26 cellular contexts compared by ENCODE assay signal in genomic region chr6:24668997-24669361, GRCh38. TPM values are rescaled to one million over a fixed set of nuclear protein-coding genes. Genes with fewer than 3 reads are reported as not detected.
DNase-seq lines count a peak whose midpoint lies in the region; ATAC-seq and TF ChIP-seq lines count a peak whose summit lies in the region.
"Had no signal": no experiment of that assay in that cellular context is flagged by ENCODE, and none has a peak within 500 bp of the region (broad histone marks: within the 10 kb centered on the region; RNA-seq: fewer than 3 reads in every experiment).

No MANE protein-coding gene starts in this region.

- no peaks in the 10 kb centered on the region for H3K9me3 ChIP-seq in CD4-positive, alpha-beta memory T cell (ENCODE audit: control insufficient read depth in 1 of 2, low read length in 2 of 2)
- no peaks in the 10 kb centered on the region for H3K9me3 ChIP-seq in naive thymus-derived CD4-positive, alpha-beta T cell (ENCODE audit: control insufficient read depth in 2 of 3, low read length in 3 of 3)
- no peaks in the 10 kb centered on the region for H3K9me3 ChIP-seq in upper lobe of right lung
- H3K9me3 ChIP-seq: MG63, prostate gland, SJCRH30 had no signal

- H3K27ac ChIP-seq in CD4-positive, alpha-beta memory T cell (ENCODE audit: low read depth, low read length): no peak overlapping the region
- H3K27ac ChIP-seq in naive thymus-derived CD4-positive, alpha-beta T cell (ENCODE audit: low read depth, low read length): no peak overlapping the region
- H3K27ac ChIP-seq in upper lobe of right lung: no peak overlapping the region
- H3K27ac ChIP-seq: 22Rv1, brain microvascular endothelial cell, coronary artery, prostate gland, SJCRH30 had no signal

- H3K4me1 Mint-ChIP-seq in T-helper 1 cell treated with Interleukin-12 subunit alpha and Interleukin-12 subunit beta and Interleukin-4 antibody, amounts not matched to agents 30 μg/mL and 1 μg/mL, for 36 hours (ENCODE audit: low read depth): peaks cover 31% of the 10 kb centered on the region
- H3K4me1 Mint-ChIP-seq in CD4-positive, alpha-beta memory T cell: peaks cover 24 to 52% (median 36%) of the 10 kb centered on the region in 4 donors
- peaks cover 23% of the 10 kb centered on the region for H3K4me1 Mint-ChIP-seq in activated T-helper 17 cell treated with anti-CD3 and anti-CD28 coated beads, Interleukin-2, amount 50 U/mL, for 72 hours
- H3K4me1 Mint-ChIP-seq in naive thymus-derived CD4-positive, alpha-beta T cell: peaks cover 18 to 51% (median 47%) of the 10 kb centered on the region in 7 donors

- peaks cover 38% of the 10 kb centered on the region for H3K36me3 Mint-ChIP-seq in T-helper 1 cell treated with Interleukin-12 subunit alpha and Interleukin-12 subunit beta and Interleukin-4 antibody, amounts not matched to agents 30 μg/mL and 1 μg/mL, for 36 hours (ENCODE audit: low read depth)
- H3K36me3 Mint-ChIP-seq in CD4-positive, alpha-beta memory T cell: peaks cover 15 to 31% of the 10 kb centered on the region in 2 donors
- H3K36me3 Mint-ChIP-seq in activated T-helper 17 cell treated with anti-CD3 and anti-CD28 coated beads, Interleukin-2, amount 50 U/mL, for 72 hours (ENCODE audit: low read depth): peaks cover 47% of the 10 kb centered on the region
- peaks cover 0 to 46% (median 20%) of the 10 kb centered on the region in 5 donors for H3K36me3 Mint-ChIP-seq in naive thymus-derived CD4-positive, alpha-beta T cell

- ATAC-seq in activated T-helper 17 cell treated with anti-CD3 and anti-CD28 coated beads, Interleukin-2, amount 50 U/mL, for 72 hours (replicated peaks): no peak
- ATAC-seq in naive thymus-derived CD4-positive, alpha-beta T cell: no peak
- no peak for ATAC-seq in HG02840 (IDR thresholded peaks at IDR 0.05; ENCODE audit: low FRiP score, unreplicated experiment)
- no peak for ATAC-seq in GM18873 (IDR thresholded peaks at IDR 0.05; ENCODE audit: low FRiP score, unreplicated experiment)
- ATAC-seq in upper lobe of right lung: no peak
- ATAC-seq: activated CD4-positive, CD25-positive, alpha-beta regulatory T cell treated with anti-CD3 and anti-CD28 coated beads, Interleukin-2, amount 50 U/mL, for 24 hours; PC-3 had no signal

- no peaks in the 10 kb centered on the region for H3K27me3 Mint-ChIP-seq in T-helper 1 cell treated with Interleukin-12 subunit alpha and Interleukin-12 subunit beta and Interleukin-4 antibody, amounts not matched to agents 30 μg/mL and 1 μg/mL, for 36 hours (ENCODE audit: low read depth)
- no peaks in the 10 kb centered on the region for H3K27me3 Mint-ChIP-seq in CD4-positive, alpha-beta memory T cell
- no peaks in the 10 kb centered on the region for H3K27me3 Mint-ChIP-seq in activated T-helper 17 cell treated with anti-CD3 and anti-CD28 coated beads, Interleukin-2, amount 50 U/mL, for 72 hours
- H3K27me3 Mint-ChIP-seq in naive thymus-derived CD4-positive, alpha-beta T cell: no peaks in the 10 kb centered on the region
- H3K27me3 Mint-ChIP-seq: B cell had no signal

- H3K4me3 Mint-ChIP-seq in T-helper 1 cell treated with Interleukin-12 subunit alpha and Interleukin-12 subunit beta and Interleukin-4 antibody, amounts not matched to agents 30 μg/mL and 1 μg/mL, for 36 hours: peak overlapping the region; percentile 4
- peak overlapping the region; percentile 9 to 99 (median 48) for H3K4me3 Mint-ChIP-seq in CD4-positive, alpha-beta memory T cell
- peak overlapping the region; percentile 94 for H3K4me3 Mint-ChIP-seq in activated T-helper 17 cell treated with anti-CD3 and anti-CD28 coated beads, Interleukin-2, amount 50 U/mL, for 72 hours
- peak overlapping the region in 8 of 10 donors; percentile 33 to 100 (median 54) for H3K4me3 Mint-ChIP-seq in naive thymus-derived CD4-positive, alpha-beta T cell
- H3K4me3 Mint-ChIP-seq: B cell had no signal

- peaks cover 33% of the 10 kb centered on the region for H3K4me1 ChIP-seq in CD4-positive, alpha-beta memory T cell (ENCODE audit: insufficient read depth, low read length)
- peaks cover 19 to 25% of the 10 kb centered on the region in 2 donors for H3K4me1 ChIP-seq in naive thymus-derived CD4-positive, alpha-beta T cell (ENCODE audit: control insufficient read depth in 2 of 2, insufficient read depth in 2 of 2, low read length in 2 of 2)
- H3K4me1 ChIP-seq in upper lobe of right lung: peaks cover 34% of the 10 kb centered on the region
- H3K4me1 ChIP-seq: prostate gland, SJCRH30 had no signal

- peaks cover 39% of the 10 kb centered on the region for H3K9me3 Mint-ChIP-seq in T-helper 1 cell treated with Interleukin-12 subunit alpha and Interleukin-12 subunit beta and Interleukin-4 antibody, amounts not matched to agents 30 μg/mL and 1 μg/mL, for 36 hours
- peaks cover 0 to 9% (median 3%) of the 10 kb centered on the region in 8 donors for H3K9me3 Mint-ChIP-seq in CD4-positive, alpha-beta memory T cell
- H3K9me3 Mint-ChIP-seq in activated T-helper 17 cell treated with anti-CD3 and anti-CD28 coated beads, Interleukin-2, amount 50 U/mL, for 72 hours: no peaks in the 10 kb centered on the region
- H3K9me3 Mint-ChIP-seq in naive thymus-derived CD4-positive, alpha-beta T cell: peaks cover 0 to 28% (median 7%) of the 10 kb centered on the region in 11 donors

- no peaks in the 10 kb centered on the region for H3K27me3 ChIP-seq in CD4-positive, alpha-beta memory T cell (ENCODE audit: insufficient read depth, low read length)
- no peaks in the 10 kb centered on the region for H3K27me3 ChIP-seq in naive thymus-derived CD4-positive, alpha-beta T cell (ENCODE audit: control insufficient read depth in 2 of 2, insufficient read depth in 2 of 2, low read length in 2 of 2)
- no peaks in the 10 kb centered on the region for H3K27me3 ChIP-seq in upper lobe of right lung
- H3K27me3 ChIP-seq: brain microvascular endothelial cell, hepatocyte, MG63, SJCRH30 had no signal

- POLR2A ChIA-PET in CD4-positive, alpha-beta memory T cell (lab: Charles Lee; ENCODE audit: partially characterized antibody): no interaction called here
- POLR2A ChIA-PET in naive thymus-derived CD4-positive, alpha-beta T cell (lab: Charles Lee): no interaction called here

- TF ChIP-seq CTCF in upper lobe of right lung (IDR thresholded peaks at IDR 0.05): no peak

- peaks cover 3% of the 10 kb centered on the region for H3K36me3 ChIP-seq in CD4-positive, alpha-beta memory T cell (ENCODE audit: insufficient read depth, low read length)
- peaks cover 0 to 6% (median 0%) of the 10 kb centered on the region in 3 experiments for H3K36me3 ChIP-seq in naive thymus-derived CD4-positive, alpha-beta T cell (ENCODE audit: control insufficient read depth in 2 of 3, insufficient read depth in 3 of 3, low read length in 3 of 3)
- peaks cover 3% of the 10 kb centered on the region for H3K36me3 ChIP-seq in upper lobe of right lung
- H3K36me3 ChIP-seq: brain microvascular endothelial cell, MG63, prostate gland, SJCRH30 had no signal

- H3K27ac Mint-ChIP-seq in T-helper 1 cell treated with Interleukin-12 subunit alpha and Interleukin-12 subunit beta and Interleukin-4 antibody, amounts not matched to agents 30 μg/mL and 1 μg/mL, for 36 hours: no peak overlapping the region
- H3K27ac Mint-ChIP-seq in CD4-positive, alpha-beta memory T cell: peak overlapping the region in 2 of 7 donors; percentile 22 to 68
- H3K27ac Mint-ChIP-seq in activated T-helper 17 cell treated with anti-CD3 and anti-CD28 coated beads, Interleukin-2, amount 50 U/mL, for 72 hours: no peak overlapping the region
- peak overlapping the region in 1 of 9 donors; percentile 33 for H3K27ac Mint-ChIP-seq in naive thymus-derived CD4-positive, alpha-beta T cell
- H3K27ac Mint-ChIP-seq: B cell had no signal

- CTCF ChIA-PET in CD4-positive, alpha-beta memory T cell (lab: Charles Lee; ENCODE audit: partially characterized antibody): interaction anchor here (1.6 kb wide), 1 partner anchor 84 kb away, joined by 3 read pairs; no protein-coding TSS in a partner anchor
- CTCF ChIA-PET in naive thymus-derived CD4-positive, alpha-beta T cell (lab: Charles Lee): no interaction called here

- DNase-seq in T-helper 1 cell (no peak), upper lobe of right lung (no peak)
- DNase-seq in CD4-positive, alpha-beta memory T cell: no peak
- no peak for DNase-seq in naive thymus-derived CD4-positive, alpha-beta T cell
- DNase-seq: activated naive CD4-positive, alpha-beta T cell treated with anti-CD3 and anti-CD28 coated beads, Interleukin-2, amount 50 U/mL, for 16 hours; brain microvascular endothelial cell; MG63; NCI-H1436 treated with DMSO at 0.1 percent for 48 hours; NCI-H774; PC-3; SJCRH30; stimulated activated CD4-positive, alpha-beta T cell treated with anti-CD3 and anti-CD28 coated beads, Interleukin-2, amount 100 ng/mL, for 48 hours had no signal

- intact Hi-C loops in CD4-positive, alpha-beta memory T cell (cut with micrococcal nuclease): loop anchor here (5.0 to 10.0 kb wide), 2 partner anchors 33 to 174 kb away; partner anchors contain the start of gene ALDH5A1
- intact Hi-C loops in naive thymus-derived CD4-positive, alpha-beta T cell (cut with micrococcal nuclease): loop anchor here in 1 of 2 donors (5.0 kb wide), 1 partner anchor 1293 kb away; the partner anchor contains the start of gene TRIM38
- intact Hi-C loops in upper lobe of right lung (cut with DNase I): no loop called here

- H3K4me3 ChIP-seq in CD4-positive, alpha-beta memory T cell (ENCODE audit: low read length in 2 of 2): no peak overlapping the region
- H3K4me3 ChIP-seq in naive thymus-derived CD4-positive, alpha-beta T cell (ENCODE audit: low read length): no peak overlapping the region
- no peak overlapping the region for H3K4me3 ChIP-seq in upper lobe of right lung
- H3K4me3 ChIP-seq: coronary artery, HAP-1, hepatocyte, MG63, prostate gland, SJCRH30, skin epidermis had no signal

RNA-seq across cellular contexts. Expression of gene ACOT13, which starts 2.1 kb away (rescaled TPM):
- 10 to 100 TPM; 11.1 to 12.5 TPM for total RNA-seq in CD4-positive, alpha-beta memory T cell
- 10 to 100 TPM; 17.3 to 19.3 TPM for polyA plus RNA-seq in CD4-positive, alpha-beta memory T cell
- 10 to 100 TPM; 19.2 to 23.5 TPM for total RNA-seq in activated T-helper 17 cell treated with anti-CD3 and anti-CD28 coated beads, Interleukin-2, amount 50 U/mL, for 72 hours
- 10 to 100 TPM in 3 of 5 experiments, 1 to 10 TPM in 2; 4.0 to 20.0 (median 12.5) TPM for total RNA-seq in naive thymus-derived CD4-positive, alpha-beta T cell
- polyA plus RNA-seq in naive thymus-derived CD4-positive, alpha-beta T cell: 10 to 100 TPM; 12.9 to 13.5 TPM
- total RNA-seq in upper lobe of right lung: 28.1 TPM

RNA-seq across cellular contexts. Expression of gene TDP2, which starts 2.3 kb away (rescaled TPM):
- total RNA-seq in CD4-positive, alpha-beta memory T cell: 10 to 100 TPM; 72.8 to 74.3 TPM
- polyA plus RNA-seq in CD4-positive, alpha-beta memory T cell: 10 to 100 TPM; 43.4 to 62.2 TPM
- total RNA-seq in activated T-helper 17 cell treated with anti-CD3 and anti-CD28 coated beads, Interleukin-2, amount 50 U/mL, for 72 hours: 10 to 100 TPM; 51.6 to 55.3 TPM
- total RNA-seq in naive thymus-derived CD4-positive, alpha-beta T cell: 10 to 100 TPM; 38.6 to 69.7 (median 48.2) TPM
- polyA plus RNA-seq in naive thymus-derived CD4-positive, alpha-beta T cell: 10 to 100 TPM; 36.8 to 50.3 TPM
- 42.3 TPM for total RNA-seq in upper lobe of right lung

RNA-seq across cellular contexts. Expression of gene KIAA0319, which starts 23.0 kb away (rescaled TPM):
- total RNA-seq in CD4-positive, alpha-beta memory T cell: under 1 TPM in 1 of 2 experiments, not detected in 1; 0.11 TPM
- polyA plus RNA-seq in CD4-positive, alpha-beta memory T cell: under 1 TPM in 1 of 2 donors, not detected in 1; 0.07 TPM
- under 1 TPM; 0.66 to 0.76 TPM for total RNA-seq in activated T-helper 17 cell treated with anti-CD3 and anti-CD28 coated beads, Interleukin-2, amount 50 U/mL, for 72 hours
- under 1 TPM in 1 of 5 experiments, not detected in 4; 0.05 TPM for total RNA-seq in naive thymus-derived CD4-positive, alpha-beta T cell
- under 1 TPM in 1 of 2 donors, not detected in 1; 0.03 TPM for polyA plus RNA-seq in naive thymus-derived CD4-positive, alpha-beta T cell
- total RNA-seq in upper lobe of right lung: 1.1 TPM
- total RNA-seq: fibroblast of villous mesenchyme, kidney epithelial cell, SJCRH30 had no signal

RNA-seq across cellular contexts. Expression of gene C6orf62, which starts 50.0 kb away (rescaled TPM):
- total RNA-seq in CD4-positive, alpha-beta memory T cell: 100 to 1,000 TPM; 173 to 176 TPM
- 100 to 1,000 TPM in 1 of 2 donors, 10 to 100 TPM in 1; 90.1 to 125 TPM for polyA plus RNA-seq in CD4-positive, alpha-beta memory T cell
- 100 to 1,000 TPM; 106 to 185 TPM for total RNA-seq in activated T-helper 17 cell treated with anti-CD3 and anti-CD28 coated beads, Interleukin-2, amount 50 U/mL, for 72 hours
- total RNA-seq in naive thymus-derived CD4-positive, alpha-beta T cell: 100 to 1,000 TPM; 115 to 162 (median 135) TPM
- 100 to 1,000 TPM; 102 to 130 TPM for polyA plus RNA-seq in naive thymus-derived CD4-positive, alpha-beta T cell
- 120 TPM for total RNA-seq in upper lobe of right lung

Comparison
In these comparisons a context has a peak if more than half of its experiments do, and no peak if none do; other contexts are left out.
1. H3K4me3 Mint-ChIP-seq: peak in every context shown above with its lines; median percentile 94 in activated T-helper 17 cell treated with anti-CD3 and anti-CD28 coated beads, Interleukin-2, amount 50 U/mL, for 72 hours; 54 in naive thymus-derived CD4-positive, alpha-beta T cell; 48 in CD4-positive, alpha-beta memory T cell; 4 in T-helper 1 cell treated with Interleukin-12 subunit alpha and Interleukin-12 subunit beta and Interleukin-4 antibody, amounts not matched to agents 30 μg/mL and 1 μg/mL, for 36 hours.